In the genomic region with DNA sequence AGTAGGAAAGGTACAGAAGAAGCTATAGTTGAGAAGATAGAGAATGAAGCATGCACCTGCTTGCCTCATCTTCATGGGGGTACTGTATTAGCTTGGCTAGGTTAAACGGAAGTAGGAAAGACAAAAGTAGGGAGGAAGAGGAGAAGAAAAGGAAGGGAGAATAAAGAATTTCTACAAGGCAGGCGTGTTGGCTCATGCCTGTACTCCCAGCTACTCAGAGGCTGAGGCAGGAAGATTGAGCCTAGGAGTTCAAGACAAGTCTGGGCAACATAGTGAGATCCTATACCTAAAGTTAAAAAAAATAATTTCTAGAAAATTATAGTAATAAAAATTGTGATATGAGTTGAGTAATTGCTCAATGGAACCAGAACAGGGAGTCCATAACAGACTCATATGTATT, we compare ENCODE assay signal across 8 cellular contexts.
"Had no signal": no experiment of that assay in that cellular context is flagged by ENCODE, and none has a peak within 500 bp of the region (broad histone marks: within the 10 kb centered on the region; RNA-seq: fewer than 3 reads in every experiment).

No MANE protein-coding gene starts in this region.

- DNase-seq: H9, HFFc6, KBM-7 had no signal

- FAIRE-seq: H1, H54, HepG2 had no signal

- H3K4me2 ChIP-seq: GM23338 had no signal

- H2AFZ ChIP-seq: GM23338 had no signal

- ATAC-seq: GM23338, HCT116, HepG2 had no signal

- H3K4me3 ChIP-seq: GM23338 had no signal
